ENCODE assay signal across 8 cellular contexts in genomic region chr2:160109939-160110673, GRCh38. TPM values are rescaled to one million over a fixed set of nuclear protein-coding genes. Genes with fewer than 3 reads are reported as not detected.
DNase-seq lines count a peak whose midpoint lies in the region; ATAC-seq, FAIRE-seq and TF ChIP-seq lines count a peak whose summit lies in the region.

No MANE protein-coding gene starts in this region.

- no peak overlapping the region for H2AFZ ChIP-seq in K562 (ENCODE audit: low read depth, low read length)

- TF ChIP-seq EP300 in K562 (IDR thresholded peaks at IDR 0.05; ENCODE audit: low read length), result no peak

- H3K4me3 ChIP-seq in K562, result no peak overlapping the region

- no peak overlapping the region for H3K9ac ChIP-seq in K562 (ENCODE audit: insufficient read depth in 1 of 2, low read depth in 2 of 2, low read length in 2 of 2)

- H4K20me1 ChIP-seq in K562 (replicated peaks; ENCODE audit: control insufficient read depth, insufficient read depth, low read length), result no peaks in the 10 kb centered on the region

- FAIRE-seq in K562 (lab: Jason Lieb, UNC), result peak; percentile 78

- H3K9me1 ChIP-seq in K562 (ENCODE audit: control insufficient read depth, insufficient read depth, low read length), result no peaks in the 10 kb centered on the region

- no TSS peak for BruUV-seq in K562 (replicated peaks; lab: Mats Ljungman, UMichigan)

- under 1% methylated on average over 8 of the region's 8 CpGs for WGBS in K562 (ENCODE audit: insufficient coverage, low coverage, missing lambda C conversion rate)

- peak; percentile 64 to 85 (median 77) for TF ChIP-seq CTCF in K562 (IDR thresholded peaks at IDR 0.05 in 2 of 3, conservative IDR thresholded peaks at IDR 0.05 in 1 of 3; ENCODE audit: insufficient read depth in 2 of 3, low read depth in 1 of 3, low read length in 3 of 3)

- CTCF ChIA-PET in K562 (lab: Yijun Ruan, JAX; ENCODE audit: low intra/inter-chr PET ratio), result interaction anchor here (0.6 to 0.8 kb wide), 4 partner anchors 99 to 886 kb away, joined by 3 read pairs; no protein-coding TSS in a partner anchor

- DNase-seq in activated CD8-positive, alpha-beta memory T cell treated with anti-CD3 and anti-CD28 coated beads for 1 hour (ENCODE audit: extremely low read depth in 1 of 2, low read depth in 1 of 2), result peak; percentile 1 to 5
- DNase-seq in activated CD8-positive, alpha-beta memory T cell treated with anti-CD3 and anti-CD28 coated beads for 24 hours, result no peak
- DNase-seq in NCI-H1092 (lab: John Stamatoyannopoulos, UW) (peak; percentile 23), SW480 (ENCODE audit: low spot score) (peak; percentile 64), K562 (ENCODE audit: extremely low read depth in 1 of 4, low spot score in 3 of 4) (peak; percentile 50 to 64 (median 61)), iPS DF 4.7 (ENCODE audit: extremely low read depth, low spot score) (peak; percentile 53), smooth muscle cell of the brain vasculature (ENCODE audit: low read depth, low spot score) (peak; percentile 57)

- no peaks in the 10 kb centered on the region for H3K9me3 ChIP-seq in K562 (replicated peaks; ENCODE audit: control insufficient read depth, insufficient read depth, low read depth, low read length)

- intact Hi-C loops in K562 (cut with micrococcal nuclease), result loop anchor here (1.0 to 10.0 kb wide), 3 partner anchors 100 to 1165 kb away; no protein-coding TSS in a partner anchor

- peak; percentile 73 to 75 for TF ChIP-seq RAD21 in K562 (CRISPR knock-in tag; conservative IDR thresholded peaks at IDR 0.05 in 1 of 2, IDR thresholded peaks at IDR 0.05 in 1 of 2)

- H3K4me2 ChIP-seq in K562 (ENCODE audit: insufficient read depth, low read length), result no peak overlapping the region

- peak; percentile 80 for ATAC-seq in HG02588 (IDR thresholded peaks at IDR 0.05; ENCODE audit: unreplicated experiment)
- peak; percentile 95 for ATAC-seq in K562

- in situ Hi-C loops in K562 (cut with MboI), result no loop called here

- H3K4me1 ChIP-seq in K562 (replicated peaks in 1 of 2; ENCODE audit: control insufficient read depth in 2 of 2, insufficient read depth in 2 of 2, low read length in 2 of 2), result no peaks in the 10 kb centered on the region

- no peaks in the 10 kb centered on the region for H3K36me3 ChIP-seq in K562 (ENCODE audit: control insufficient read depth, insufficient read depth, low read length)

- H3K79me2 ChIP-seq in K562 (ENCODE audit: control insufficient read depth, insufficient read depth, low read length), result no peaks in the 10 kb centered on the region

- no peak for TF ChIP-seq POLR2A in K562 (conservative IDR thresholded peaks at IDR 0.05)

- POLR2A ChIA-PET in K562 (lab: Yijun Ruan, JAX), result no interaction called here

- H3K27me3 ChIP-seq in K562 (ENCODE audit: control insufficient read depth in 2 of 2, insufficient read depth in 2 of 2, low read length in 2 of 2), result no peaks in the 10 kb centered on the region

- no peak overlapping the region for H3K27ac ChIP-seq in K562 (ENCODE audit: extremely low read depth, low read depth, low read length)

TF ChIP-seq in K562, 482 proteins besides CTCF, POLR2A, EP300 and RAD21:
- 0 out of 2 replicates have a peak, but pooled peaks have one; percentile 21 for TF ChIP-seq ZNF764 (CRISPR knock-in tag; IDR thresholded peaks at IDR 0.05; ENCODE audit: low read depth)
- TF ChIP-seq MAFG (tag; conservative IDR thresholded peaks at IDR 0.05), result peak; percentile 24; the same call in 1 of the 2 replicates
- TF ChIP-seq DEAF1 (CRISPR knock-in tag; IDR thresholded peaks at IDR 0.05), result peak; percentile 54; the same call in 1 of the 2 replicates
- TF ChIP-seq SRSF1 (IDR thresholded peaks at IDR 0.05; ENCODE audit: low read depth, low read length), result no peak
- TF ChIP-seq TCFL5 (CRISPR knock-in tag; conservative IDR thresholded peaks at IDR 0.05), result no peak
- peak; percentile 37; the same call in 1 of the 2 replicates for TF ChIP-seq KLF16 (IDR thresholded peaks at IDR 0.05)
TF ChIP-seq in K562: peak in this region for 4.

RNA-seq across cellular contexts. Expression of gene PLA2R1, which starts 47.7 kb away (rescaled TPM):
- total RNA-seq in K562 (2011; cell fraction: chromatin; rRNA removed; ENCODE audit: low replicate concordance), result not detected in 2 replicates
- not detected in 2 replicates for total RNA-seq in K562 (2011; cell fraction: nucleolus; rRNA removed)
- not detected in 2 replicates for total RNA-seq in K562 (2011; cell fraction: nucleoplasm; rRNA removed)
- total RNA-seq in K562 (2014; rRNA removed), result not detected in 2 replicates
- total RNA-seq in K562 (2014; rRNA removed; fragmentation: Illumina TruSeq; extraction: Trizol), result not detected in 2 replicates
- not detected in 2 replicates for total RNA-seq in K562 (2015; rRNA removed; fragmentation: Illumina TruSeq; extraction: Trizol)
- not detected in 2 replicates for total RNA-seq in K562 (2021)
- not detected in 2 replicates for polyA plus RNA-seq in K562 (2011; rRNA removed)
- not detected in 2 replicates for polyA plus RNA-seq in K562 (2011; cell fraction: cytosol; rRNA removed)
- not detected in 2 replicates for polyA plus RNA-seq in K562 (2011; cell fraction: nucleus; rRNA removed)
- not detected in 2 replicates for polyA plus RNA-seq in K562 (2012)
- polyA plus RNA-seq in K562 (2014; fragmentation: Illumina TruSeq; extraction: Trizol), result not detected in 2 replicates
- not detected for polyA plus RNA-seq in K562 (2014; fragmentation: Nextera tagmentation; extraction: Ambion mirVana)
- under 0.01 TPM in 1 of 2 replicates, not detected in the other for polyA plus RNA-seq in K562 (2014; rRNA removed)
- not detected in 2 replicates for polyA minus RNA-seq in K562 (2011; rRNA and poly(A)+ RNA removed)
- not detected in 2 replicates for polyA minus RNA-seq in K562 (2011; cell fraction: cytosol; rRNA and poly(A)+ RNA removed)
- polyA minus RNA-seq in K562 (2011; cell fraction: nucleus; rRNA and poly(A)+ RNA removed), result not detected in 2 replicates
